Comparison of ENCODE assay signal across 1 cellular context in genomic region chr13:90545070-90545840, GRCh38.
TF ChIP-seq lines count a peak whose summit lies in the region.

No MANE protein-coding gene starts in this region.

TF ChIP-seq in H1, 55 proteins besides CTCF, POLR2A, EP300 and RAD21 (continued from another document):
- TF ChIP-seq CBX5 (IDR thresholded peaks at IDR 0.05; ENCODE audit: low read depth, low read length): no peak
- TF ChIP-seq PHF8 (conservative IDR thresholded peaks at IDR 0.05; ENCODE audit: low read depth, low read length): no peak
- no peak for TF ChIP-seq KDM5A (IDR thresholded peaks at IDR 0.05; ENCODE audit: low read length)
- TF ChIP-seq KDM1A (IDR thresholded peaks at IDR 0.05; ENCODE audit: borderline replicate concordance, low read length): no peak
- TF ChIP-seq YY1 (IDR thresholded peaks at IDR 0.05; ENCODE audit: low read depth, low read length): no peak
- TF ChIP-seq POLR2AphosphoS5 (IDR thresholded peaks at IDR 0.05; ENCODE audit: low read depth, low read length): no peak
- no peak for TF ChIP-seq CTBP2 (IDR thresholded peaks at IDR 0.05; ENCODE audit: borderline replicate concordance, insufficient read depth, insufficient read length, low read length)
